Comparison of ENCODE assay signal across 16 cellular contexts in genomic region chr20:24289737-24290481, GRCh38.
DNase-seq lines count a peak whose midpoint lies in the region; ATAC-seq, FAIRE-seq and TF ChIP-seq lines count a peak whose summit lies in the region.
"Had no signal": no experiment of that assay in that cellular context is flagged by ENCODE, and none has a peak within 500 bp of the region (broad histone marks: within the 10 kb centered on the region; RNA-seq: fewer than 3 reads in every experiment).

No MANE protein-coding gene starts in this region.

- TF ChIP-seq CTCF in neural progenitor cell (IDR thresholded peaks at IDR 0.05): no peak

- H3K27ac Mint-ChIP-seq in T-cell (peak overlapping the region; percentile 58 to 85), neural progenitor cell (no peak overlapping the region)

- no peak for FAIRE-seq in GM12892 (lab: Jason Lieb, UNC)
- FAIRE-seq: pancreas had no signal

- H3K36me3 ChIP-seq in neural progenitor cell: no peaks in the 10 kb centered on the region
- H3K36me3 ChIP-seq: pancreas, tibial nerve had no signal

- peak; percentile 63 for ATAC-seq in HG03139 (IDR thresholded peaks at IDR 0.05; ENCODE audit: unreplicated experiment)
- peak; percentile 31 to 77 (median 62) for ATAC-seq in T-cell (replicated peaks in 1 of 4)
- ATAC-seq in HG03469 (IDR thresholded peaks at IDR 0.05; ENCODE audit: unreplicated experiment): no peak
- ATAC-seq: activated CD4-positive, CD25-positive, alpha-beta regulatory T cell treated with anti-CD3 and anti-CD28 coated beads, Interleukin-2, amount 50 U/mL, for 24 hours; Panc1 had no signal

- H3K27me3 Mint-ChIP-seq in T-cell: no peaks in the 10 kb centered on the region
- peaks cover 2% of the 10 kb centered on the region for H3K27me3 Mint-ChIP-seq in neural progenitor cell (ENCODE audit: insufficient read depth, low read depth)

- H3K4me1 ChIP-seq in neural progenitor cell: no peaks in the 10 kb centered on the region
- H3K4me1 ChIP-seq: Caco-2, pancreas, tibial nerve had no signal

- no peak overlapping the region for H2AFZ ChIP-seq in neural progenitor cell (replicated peaks)

- H3K4me3 ChIP-seq in neural progenitor cell: no peak overlapping the region
- H3K4me3 ChIP-seq: pancreas, tibial nerve had no signal

- H3K36me3 Mint-ChIP-seq in T-cell (no peaks in the 10 kb centered on the region), neural progenitor cell (no peaks in the 10 kb centered on the region)

- no peak overlapping the region for H3K9ac ChIP-seq in neural progenitor cell

- H3K4me1 Mint-ChIP-seq in T-cell: peaks cover 16 to 22% (median 21%) of the 10 kb centered on the region in 3 donors
- peaks cover 2% of the 10 kb centered on the region for H3K4me1 Mint-ChIP-seq in neural progenitor cell

- H3F3A ChIP-seq in neural progenitor cell (ENCODE audit: low read depth): no peaks in the 10 kb centered on the region

- no peak overlapping the region for H3K27ac ChIP-seq in neural progenitor cell
- H3K27ac ChIP-seq: pancreas, tibial nerve had no signal

- no peaks in the 10 kb centered on the region for H4K20me1 ChIP-seq in neural progenitor cell (ENCODE audit: low read depth)

- H3K9me3 Mint-ChIP-seq in T-cell: peaks cover 4 to 8% (median 4%) of the 10 kb centered on the region in 3 donors
- H3K9me3 Mint-ChIP-seq in neural progenitor cell: no peaks in the 10 kb centered on the region

- DNase-seq in GDM1 (lab: John Stamatoyannopoulos, UW): peak; percentile 79
- DNase-seq in T-cell: peak in 7 of 34 experiments; percentile 2 to 12 (median 8)
- DNase-seq in iPS-NIHi11 (ENCODE audit: low spot score): peak; percentile 49
- no peak for DNase-seq in NCI-H2107 treated with DMSO at 0.1 percent for 48 hours (lab: John Stamatoyannopoulos, UW; ENCODE audit: unreplicated experiment)
- no peak for DNase-seq in GM12892 (ENCODE audit: insufficient read length)
- no peak for DNase-seq in neural progenitor cell (ENCODE audit: low spot score)
- DNase-seq: GOT3; NCI-H1436; pancreas; stimulated activated CD4-positive, alpha-beta T cell treated with anti-CD3 and anti-CD28 coated beads, Interleukin-4, amount 100 ng/mL, for 4 hours had no signal

- POLR2A ChIA-PET in T-cell (lab: Charles Lee): interaction anchor here in 1 of 2 donors (0.8 kb wide), 1 partner anchor 385 kb away, joined by 3 read pairs; no protein-coding TSS in a partner anchor

- CTCF ChIA-PET in T-cell (lab: Charles Lee): no interaction called here

- no peak for TF ChIP-seq POLR2A in GM12892 (IDR thresholded peaks at IDR 0.05; ENCODE audit: low read depth, low read length)

- H3K4me2 ChIP-seq in neural progenitor cell: no peak overlapping the region

- no peaks in the 10 kb centered on the region for H3K27me3 ChIP-seq in neural progenitor cell
- H3K27me3 ChIP-seq: pancreas, tibial nerve had no signal

- H3K9me3 ChIP-seq in neural progenitor cell (ENCODE audit: low read depth): no peaks in the 10 kb centered on the region
- H3K9me3 ChIP-seq: Caco-2, pancreas, tibial nerve had no signal

- H3K4me3 Mint-ChIP-seq in T-cell (peak overlapping the region in 1 of 3 donors; percentile 70), neural progenitor cell (no peak overlapping the region)

- H3K79me2 ChIP-seq in neural progenitor cell (ENCODE audit: low read depth): no peaks in the 10 kb centered on the region

Comparison
In these comparisons a context has a peak if more than half of its experiments do, and no peak if none do; other contexts are left out.
1. DNase-seq: peak in GDM1 (single experiment) and iPS-NIHi11 (single experiment); none in NCI-H2107 treated with DMSO at 0.1 percent for 48 hours (single experiment), GM12892 (single experiment) and neural progenitor cell (single experiment).